20 cellular contexts compared by ENCODE assay signal in genomic region chr5:72125931-72126620, GRCh38. TPM values are rescaled to one million over a fixed set of nuclear protein-coding genes. Genes with fewer than 3 reads are reported as not detected.
A peak's percentile ranks its signal among the peaks of the same experiment; 100 is the strongest.
DNase-seq lines count a peak whose midpoint lies in the region; ATAC-seq and TF ChIP-seq lines count a peak whose summit lies in the region.
"Had no signal": no experiment of that assay in that cellular context is flagged by ENCODE, and none has a peak within 500 bp of the region (broad histone marks: within the 10 kb centered on the region; RNA-seq: fewer than 3 reads in every experiment).

No MANE protein-coding gene starts in this region.

- H2AK5ac ChIP-seq in mesenchymal stem cell (ENCODE audit: low read length, severe bottlenecking): no peak overlapping the region

- peak; percentile 10 for DNase-seq in Calu3
- DNase-seq in NCI-H146 (lab: John Stamatoyannopoulos, UW): peak; percentile 51
- DNase-seq in mammary epithelial cell: peak; percentile 16
- DNase-seq in mesenchymal stem cell: peak; percentile 44
- DNase-seq in activated gamma-delta T cell treated with Interleukin-2 at 50 U/mL for 16 hours: no peak
- no peak for DNase-seq in activated T-cell treated with anti-CD3 and anti-CD28 coated beads, Interleukin-2, amount 50 U/mL, for 48 hours
- DNase-seq: activated B cell treated with CpG ODN at 0.5 μM for 24 hours; effector memory CD4-positive, alpha-beta T cell; gastrocnemius medialis; KBM-7; NCI-H1105; NCI-H446 treated with DMSO at 0.1 percent for 48 hours; OCI-M1; T-cell had no signal

- CTCF ChIA-PET in Calu3 (lab: Charles Lee) (no interaction called here), mammary epithelial cell (lab: Charles Lee; ENCODE audit: low non-redundant PET) (interaction anchor here (0.7 kb wide), 1 partner anchor 13 kb away, joined by 6 read pairs; no protein-coding TSS in a partner anchor)

- no TSS peak for BruUV-seq in Calu3 (replicated peaks; lab: Mats Ljungman, UMichigan)
- no TSS peak for BruUV-seq in mammary epithelial cell (replicated peaks; lab: Mats Ljungman, UMichigan)

- H3K27me3 Mint-ChIP-seq in Calu3 (ENCODE audit: unreplicated experiment): no peaks in the 10 kb centered on the region

- no peak overlapping the region for H3K4me3 Mint-ChIP-seq in Calu3 (ENCODE audit: low read depth, unreplicated experiment)
- H3K4me3 Mint-ChIP-seq: activated B cell treated with CpG ODN at 0.5 μM for 24 hours; stimulated activated memory B cell treated with anti-CD40 and anti-IgM and Interleukin-4, amounts not matched to agents 10 μg/mL and 1 μg/mL and 100 μg/mL, for 72 hours; T-cell had no signal

- dilution Hi-C loops in mammary epithelial cell (cut with HindIII; ENCODE audit: low sequenced_read_pairs): no loop called here

- H3K23ac ChIP-seq in mesenchymal stem cell (ENCODE audit: low read length in 2 of 2): no peak overlapping the region

- H3K27ac ChIP-seq in mammary epithelial cell (ENCODE audit: insufficient read depth, low read depth, low read length): no peak overlapping the region
- no peak overlapping the region for H3K27ac ChIP-seq in mesenchymal stem cell (ENCODE audit: low read length, poor library complexity, severe bottlenecking)
- H3K27ac ChIP-seq: gastrocnemius medialis, HL-60, neutrophil had no signal

- H3K9me3 ChIP-seq in mammary epithelial cell (replicated peaks; ENCODE audit: insufficient read depth, low read length) (no peaks in the 10 kb centered on the region), mesenchymal stem cell (ENCODE audit: control insufficient read depth, low read length) (no peaks in the 10 kb centered on the region)
- H3K9me3 ChIP-seq: gastrocnemius medialis, neutrophil had no signal

- H3K4ac ChIP-seq in mesenchymal stem cell (ENCODE audit: low read depth in 1 of 2, low read length in 2 of 2): no peak overlapping the region

- H3K4me1 ChIP-seq in mammary epithelial cell (ENCODE audit: insufficient read depth, low read length): peaks cover 8% of the 10 kb centered on the region
- H3K4me1 ChIP-seq in mesenchymal stem cell (ENCODE audit: control insufficient read depth, insufficient read depth, low read depth, low read length): peaks cover 4% of the 10 kb centered on the region

- no peak overlapping the region for H4K91ac ChIP-seq in mesenchymal stem cell (ENCODE audit: low read length)

- no peak overlapping the region for H2BK5ac ChIP-seq in mesenchymal stem cell (ENCODE audit: low read depth, low read length, poor library complexity, severe bottlenecking)

- H2BK15ac ChIP-seq in mesenchymal stem cell (ENCODE audit: low read depth, poor library complexity, severe bottlenecking): no peak overlapping the region

- H3K79me2 ChIP-seq in mammary epithelial cell (ENCODE audit: insufficient read depth, low read length): no peaks in the 10 kb centered on the region

- H2BK120ac ChIP-seq in mesenchymal stem cell (ENCODE audit: low read depth, low read length): no peak overlapping the region

- H2BK12ac ChIP-seq in mesenchymal stem cell (ENCODE audit: low read length in 2 of 2): no peak overlapping the region

- no peaks in the 10 kb centered on the region for H3K9me3 Mint-ChIP-seq in Calu3 (ENCODE audit: low read depth, unreplicated experiment)
- H3K9me3 Mint-ChIP-seq: activated B cell treated with CpG ODN at 0.5 μM for 24 hours; stimulated activated memory B cell treated with anti-CD40 and anti-IgM and Interleukin-4, amounts not matched to agents 10 μg/mL and 1 μg/mL and 100 μg/mL, for 72 hours; T-cell had no signal

- H4K8ac ChIP-seq in mesenchymal stem cell (ENCODE audit: low read length): no peak overlapping the region

- no peak overlapping the region for H3K18ac ChIP-seq in mesenchymal stem cell (ENCODE audit: low read depth in 1 of 2, low read length in 2 of 2)

- intact Hi-C loops in Calu3 (cut with micrococcal nuclease; ENCODE audit: unreplicated experiment): no loop called here
- intact Hi-C loops in mammary epithelial cell (cut with micrococcal nuclease): no loop called here

- no peak overlapping the region for H3K27ac Mint-ChIP-seq in Calu3 (ENCODE audit: unreplicated experiment)
- H3K27ac Mint-ChIP-seq: activated B cell treated with CpG ODN at 0.5 μM for 24 hours; stimulated activated memory B cell treated with anti-CD40 and anti-IgM and Interleukin-4, amounts not matched to agents 10 μg/mL and 1 μg/mL and 100 μg/mL, for 72 hours; T-cell had no signal

- H3K4me1 Mint-ChIP-seq in Calu3 (ENCODE audit: low read depth, unreplicated experiment): no peaks in the 10 kb centered on the region
- H3K4me1 Mint-ChIP-seq: activated B cell treated with CpG ODN at 0.5 μM for 24 hours; stimulated activated memory B cell treated with anti-CD40 and anti-IgM and Interleukin-4, amounts not matched to agents 10 μg/mL and 1 μg/mL and 100 μg/mL, for 72 hours; T-cell had no signal

- 9% methylated on average over 1 of the region's 1 CpG for WGBS in mammary epithelial cell (ENCODE audit: low coverage, missing lambda C conversion rate)
- 0% methylated on average over 1 of the region's 1 CpG for WGBS in mesenchymal stem cell

- TF ChIP-seq CTCF in Calu3 (IDR thresholded peaks at IDR 0.05; ENCODE audit: unreplicated experiment) (no peak), mammary epithelial cell (conservative IDR thresholded peaks at IDR 0.05 in 1 of 2, IDR thresholded peaks at IDR 0.05 in 1 of 2; ENCODE audit: extremely low read depth in 1 of 2, insufficient read depth in 1 of 2, low read depth in 1 of 2, low read length in 2 of 2) (no peak)

- H3K79me1 ChIP-seq in mesenchymal stem cell (replicated peaks; ENCODE audit: low read length, poor library complexity, severe bottlenecking): peaks cover 15% of the 10 kb centered on the region

- no peak for ATAC-seq in GM21447 (IDR thresholded peaks at IDR 0.05; ENCODE audit: unreplicated experiment)
- no peak for ATAC-seq in GM19035 (IDR thresholded peaks at IDR 0.05; ENCODE audit: unreplicated experiment)
- ATAC-seq: HCT116; stimulated activated memory B cell treated with anti-CD40 and anti-IgM and Interleukin-4, amounts not matched to agents 10 μg/mL and 1 μg/mL and 100 μg/mL, for 72 hours; T-cell had no signal

- peak overlapping the region; percentile 28 for H3K4me2 ChIP-seq in mammary epithelial cell (ENCODE audit: insufficient read depth, low read depth, low read length)
- no peak overlapping the region for H3K4me2 ChIP-seq in mesenchymal stem cell (ENCODE audit: low read length, poor library complexity, severe bottlenecking)

- H2AFZ ChIP-seq in mammary epithelial cell (ENCODE audit: low read depth, low read length) (no peak overlapping the region), mesenchymal stem cell (ENCODE audit: low read depth, low read length) (no peak overlapping the region)

- no peak overlapping the region for H3K9ac ChIP-seq in mammary epithelial cell (ENCODE audit: insufficient read depth, low read length)
- H3K9ac ChIP-seq in mesenchymal stem cell (ENCODE audit: low read length): peak overlapping the region; percentile 39

- H3K36me3 ChIP-seq in mammary epithelial cell (ENCODE audit: insufficient read depth, low read length) (no peaks in the 10 kb centered on the region), mesenchymal stem cell (ENCODE audit: control insufficient read depth in 1 of 2, insufficient read depth in 2 of 2, low read depth in 1 of 2, low read length in 2 of 2) (peaks cover 7 to 49% of the 10 kb centered on the region in 2 experiments)
- H3K36me3 ChIP-seq: gastrocnemius medialis, neutrophil had no signal

- H3K27me3 ChIP-seq in mammary epithelial cell (ENCODE audit: insufficient read depth, low read length): no peaks in the 10 kb centered on the region
- no peaks in the 10 kb centered on the region for H3K27me3 ChIP-seq in mesenchymal stem cell (ENCODE audit: control insufficient read depth in 1 of 2, insufficient read depth in 1 of 2, low read length in 2 of 2)
- H3K27me3 ChIP-seq: gastrocnemius medialis had no signal

- no peak overlapping the region for H3K14ac ChIP-seq in mesenchymal stem cell (ENCODE audit: low read length in 2 of 2)

- no peaks in the 10 kb centered on the region for H3K36me3 Mint-ChIP-seq in Calu3 (ENCODE audit: insufficient read depth, unreplicated experiment)
- H3K36me3 Mint-ChIP-seq: stimulated activated memory B cell treated with anti-CD40 and anti-IgM and Interleukin-4, amounts not matched to agents 10 μg/mL and 1 μg/mL and 100 μg/mL, for 72 hours; T-cell had no signal

- H4K20me1 ChIP-seq in mammary epithelial cell (ENCODE audit: insufficient read depth, low read length): no peaks in the 10 kb centered on the region

- H3K4me3 ChIP-seq in mammary epithelial cell (replicated peaks in 1 of 3; ENCODE audit: insufficient read depth in 1 of 3, low read depth in 2 of 3, low read length in 3 of 3) (no peak overlapping the region), mesenchymal stem cell (ENCODE audit: insufficient read depth in 1 of 2, low read depth in 1 of 2, low read length in 2 of 2) (peak overlapping the region in 1 of 2 experiments; percentile 30)
- H3K4me3 ChIP-seq: gastrocnemius medialis had no signal

- in situ Hi-C loops in mammary epithelial cell (cut with MboI; ENCODE audit: low sequenced_read_pairs in 2 of 2): loop anchor here in 1 of 2 donors (25.0 kb wide), 1 partner anchor 136 kb away; no protein-coding TSS in a partner anchor

RNA-seq across cellular contexts. Expression of gene MAP1B, which starts 18.8 kb away (rescaled TPM):
- 21.5 and 34.6 TPM in 2 replicates for total RNA-seq in Calu3 (2022)
- total RNA-seq in mammary epithelial cell: 100 to 1,000 TPM in 1 of 2 donors, 10 to 100 TPM in 1; 30.8 to 103 TPM
- polyA plus RNA-seq in mammary epithelial cell: 4.0 TPM
- 23.7 TPM for polyA minus RNA-seq in mammary epithelial cell
- 39.4 TPM for polyA plus RNA-seq in mesenchymal stem cell (2013, experiment 1 of 2)
- polyA plus RNA-seq in mesenchymal stem cell (2013, experiment 2 of 2): 35.3 TPM

Comparison
In these comparisons a context has a peak if more than half of its experiments do, and no peak if none do; other contexts are left out.
1. DNase-seq: peak in Calu3 (single experiment), NCI-H146 (single experiment), mammary epithelial cell (single experiment) and mesenchymal stem cell (single experiment); none in activated gamma-delta T cell treated with Interleukin-2 at 50 U/mL for 16 hours (single experiment) and activated T-cell treated with anti-CD3 and anti-CD28 coated beads, Interleukin-2, amount 50 U/mL, for 48 hours (0 of 2).